8 cellular contexts compared by ENCODE assay signal in genomic region chr1:247857069-247857985, GRCh38. TPM values are rescaled to one million over a fixed set of nuclear protein-coding genes. Genes with fewer than 3 reads are reported as not detected.
DNase-seq lines count a peak whose midpoint lies in the region; ATAC-seq lines count a peak whose summit lies in the region.

Gene TRIM58, plus strand, starts transcription at chr1:247857187. Its CDS starts 60 bp downstream, at chr1:247857247.

- H3K27me3 ChIP-seq in HUES6 (ENCODE audit: control insufficient read depth, insufficient read depth, low read length): peaks cover 25% of the 10 kb centered on the region

- no peaks in the 10 kb centered on the region for H3K9me3 Mint-ChIP-seq in activated T-cell treated with anti-CD3 and anti-CD28 coated beads, Interleukin-2, amount 50 U/mL, for 4 hours

- no peaks in the 10 kb centered on the region for H3K4me1 ChIP-seq in HUES6 (ENCODE audit: control insufficient read depth, insufficient read depth, low read length)

- no peak for DNase-seq in activated CD4-positive, CD25-positive, alpha-beta regulatory T cell (lab: John Stamatoyannopoulos, UW)
- no peak for DNase-seq in activated T-cell treated with anti-CD3 and anti-CD28 coated beads, Interleukin-2, amount 50 U/mL, for 4 hours
- DNase-seq in stimulated activated CD4-positive, alpha-beta T cell treated with anti-CD3 and anti-CD28 coated beads, TNF-alpha, amount 100 ng/mL, for 48 hours (ENCODE audit: low read depth in 3 of 3): peak in 2 of 3 donors; percentile 2 to 17
- no peak for DNase-seq in DMS153 treated with DMSO at 0.1 percent for 48 hours (lab: John Stamatoyannopoulos, UW; ENCODE audit: unreplicated experiment)

- H3K4me1 Mint-ChIP-seq in activated T-cell treated with anti-CD3 and anti-CD28 coated beads, Interleukin-2, amount 50 U/mL, for 4 hours (ENCODE audit: low read depth): peaks cover 9% of the 10 kb centered on the region

- no peaks in the 10 kb centered on the region for H3K36me3 ChIP-seq in HUES6 (ENCODE audit: control insufficient read depth, insufficient read depth, low read length)

- H3K4me3 Mint-ChIP-seq in activated T-cell treated with anti-CD3 and anti-CD28 coated beads, Interleukin-2, amount 50 U/mL, for 4 hours: peak within 1 kb of the TSS; percentile 73

- peak; percentile 30 to 39 for ATAC-seq in activated CD4-positive, CD25-positive, alpha-beta regulatory T cell treated with anti-CD3 and anti-CD28 coated beads, Interleukin-2, amount 50 U/mL, for 24 hours
- peak; percentile 77 to 83 for ATAC-seq in activated T-cell treated with anti-CD3 and anti-CD28 coated beads, Interleukin-2, amount 50 U/mL, for 4 hours
- ATAC-seq in GM19463 (IDR thresholded peaks at IDR 0.05; ENCODE audit: unreplicated experiment): no peak

- H3K27ac ChIP-seq in HUES6 (ENCODE audit: low read depth, low read length): no peak within 1 kb of the TSS

- H3K27me3 Mint-ChIP-seq in activated T-cell treated with anti-CD3 and anti-CD28 coated beads, Interleukin-2, amount 50 U/mL, for 4 hours (ENCODE audit: low read depth): peaks cover 30% of the 10 kb centered on the region

- H3K36me3 Mint-ChIP-seq in activated T-cell treated with anti-CD3 and anti-CD28 coated beads, Interleukin-2, amount 50 U/mL, for 4 hours (ENCODE audit: insufficient read depth): no peaks in the 10 kb centered on the region

- peak within 1 kb of the TSS; percentile 70 for H3K9ac ChIP-seq in HUES6 (ENCODE audit: low read length)

- no peaks in the 10 kb centered on the region for H3K9me3 ChIP-seq in HUES6 (ENCODE audit: control insufficient read depth, insufficient read depth, low read depth, low read length)

- peak within 1 kb of the TSS; percentile 76 for H3K4me3 ChIP-seq in HUES6 (ENCODE audit: low read depth, low read length)
- peak within 1 kb of the TSS; percentile 55 for H3K4me3 ChIP-seq in iPS-11a (ENCODE audit: low read depth, low read length)

RNA-seq across cellular contexts. Expression of gene TRIM58, which starts in this region (rescaled TPM):
- total RNA-seq in activated T-cell treated with anti-CD3 and anti-CD28 coated beads, Interleukin-2, amount 50 U/mL, for 4 hours: under 1 TPM; 0.11 to 0.28 (median 0.18) TPM

Comparison
In these comparisons a context has a peak if more than half of its experiments do, and no peak if none do; other contexts are left out.
1. Peak in ATAC-seq in activated T-cell treated with anti-CD3 and anti-CD28 coated beads, Interleukin-2, amount 50 U/mL, for 4 hours; RNA of the gene not detected or under 1 TPM.
2. DNase-seq: peak in stimulated activated CD4-positive, alpha-beta T cell treated with anti-CD3 and anti-CD28 coated beads, TNF-alpha, amount 100 ng/mL, for 48 hours (2 of 3); none in activated CD4-positive, CD25-positive, alpha-beta regulatory T cell (0 of 4), activated T-cell treated with anti-CD3 and anti-CD28 coated beads, Interleukin-2, amount 50 U/mL, for 4 hours (single experiment) and DMS153 treated with DMSO at 0.1 percent for 48 hours (single experiment).